26 cellular contexts compared by ENCODE assay signal in the genomic region with DNA sequence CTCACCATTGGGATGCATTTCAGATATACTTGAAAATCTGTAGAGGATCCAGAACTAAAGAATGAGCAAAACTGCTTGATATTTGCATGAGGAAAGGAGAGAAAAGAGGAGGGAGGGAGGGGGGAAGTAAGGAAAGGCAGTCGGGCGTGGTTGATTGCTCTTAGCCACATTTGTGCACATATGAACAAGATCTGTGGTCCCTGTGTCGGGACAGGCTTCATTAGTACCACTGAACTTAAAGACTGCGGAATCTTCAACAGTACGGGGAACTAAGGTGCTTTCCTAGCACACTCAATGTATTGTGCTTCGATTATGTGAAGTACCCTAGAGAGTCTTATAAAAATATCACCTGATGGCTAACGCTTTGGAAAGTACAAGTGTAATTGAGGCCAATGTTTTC. TPM values are rescaled to one million over a fixed set of nuclear protein-coding genes. Genes with fewer than 3 reads are reported as not detected.
A peak's percentile ranks its signal among the peaks of the same experiment; 100 is the strongest.
DNase-seq lines count a peak whose midpoint lies in the region; ATAC-seq and TF ChIP-seq lines count a peak whose summit lies in the region.
"Had no signal": no experiment of that assay in that cellular context is flagged by ENCODE, and none has a peak within 500 bp of the region (broad histone marks: within the 10 kb centered on the region; RNA-seq: fewer than 3 reads in every experiment).

No MANE protein-coding gene starts in this region.

- H3K4ac ChIP-seq in IMR-90 (ENCODE audit: low read depth, low read length), result 0 out of 2 replicates have a peak overlapping the region, but pooled peaks have one; percentile 26

- TF ChIP-seq CTCF in IMR-90 (conservative IDR thresholded peaks at IDR 0.05; ENCODE audit: low read depth, low read length), result no peak
- TF ChIP-seq CTCF in testis (IDR thresholded peaks at IDR 0.05), result no peak
- TF ChIP-seq CTCF in right lobe of liver (IDR thresholded peaks at IDR 0.05), result no peak

- no peak for TF ChIP-seq POLR2A in IMR-90 (IDR thresholded peaks at IDR 0.05; ENCODE audit: low read depth, low read length)
- no peak for TF ChIP-seq POLR2A in testis (IDR thresholded peaks at IDR 0.05)
- TF ChIP-seq POLR2A in right lobe of liver (IDR thresholded peaks at IDR 0.05), result no peak

- H3K4me1 Mint-ChIP-seq in stimulated activated naive B cell treated with anti-CD40 and anti-IgM and Interleukin-4, amounts not matched to agents 10 μg/mL and 1 μg/mL and 100 μg/mL, for 72 hours, result peaks cover 7 to 15% of the 10 kb centered on the region in 2 donors
- H3K4me1 Mint-ChIP-seq: CD8-positive, alpha-beta memory T cell had no signal

- H2AFZ ChIP-seq in IMR-90 (replicated peaks; ENCODE audit: low read length, poor library complexity), result no peak overlapping the region

- H4K5ac ChIP-seq in IMR-90 (ENCODE audit: low read depth, low read length), result no peak overlapping the region

- H3K9me3 Mint-ChIP-seq in stimulated activated naive B cell treated with anti-CD40 and anti-IgM and Interleukin-4, amounts not matched to agents 10 μg/mL and 1 μg/mL and 100 μg/mL, for 72 hours, result no peaks in the 10 kb centered on the region
- H3K9me3 Mint-ChIP-seq: CD8-positive, alpha-beta memory T cell had no signal

- ATAC-seq in IMR-90 (ENCODE audit: low read depth), result no peak
- ATAC-seq in stimulated activated naive B cell treated with anti-CD40 and anti-IgM and Interleukin-4, amounts not matched to agents 10 μg/mL and 1 μg/mL and 100 μg/mL, for 72 hours (replicated peaks), result peak; percentile 63 to 90
- no peak for ATAC-seq in HG03196 (IDR thresholded peaks at IDR 0.05; ENCODE audit: unreplicated experiment)
- ATAC-seq in right lobe of liver, result no peak
- ATAC-seq: HepG2, Panc1 had no signal

- H3K27me3 ChIP-seq in IMR-90 (ENCODE audit: control insufficient read depth, insufficient read depth, low read length) (no peaks in the 10 kb centered on the region; the same call in 1 of the 2 replicates), testis (no peaks in the 10 kb centered on the region), right lobe of liver (no peaks in the 10 kb centered on the region)

- no peak for TF ChIP-seq RAD21 in IMR-90 (IDR thresholded peaks at IDR 0.05; ENCODE audit: low read length)

- H3K14ac ChIP-seq in IMR-90 (replicated peaks; ENCODE audit: low read depth, low read length), result no peak overlapping the region

- DNase-seq in NCI-H2107 treated with DMSO at 0.1 percent for 48 hours (lab: John Stamatoyannopoulos, UW; ENCODE audit: unreplicated experiment) (peak; percentile 65), NCI-H2107 (lab: John Stamatoyannopoulos, UW) (no peak), IMR-90 (no peak), glomerular visceral epithelial cell (ENCODE audit: extremely low spot score) (peak; percentile 34), testis (no peak), right lobe of liver (no peak)
- DNase-seq in stimulated activated naive B cell treated with anti-CD40 and anti-IgM and Interleukin-4, amounts not matched to agents 10 μg/mL and 1 μg/mL and 100 μg/mL, for 72 hours, result no peak
- DNase-seq: ACHN; CD8-positive, alpha-beta memory T cell; KBM-7; MM.1S; NCI-H1048; NCI-H1417 treated with DMSO at 0.1 percent for 48 hours; NCI-H187 treated with DMSO at 0.1 percent for 48 hours; NCI-H2171; NCI-H345; NCI-H524; NCI-H774; NK-92 treated with Interleukin-12 subunit alpha and Interleukin-12 subunit beta, amount 100 ng/mL, for 24 hours had no signal

- no peak overlapping the region for H2BK15ac ChIP-seq in IMR-90 (ENCODE audit: low read depth, low read length)

- CTCF ChIA-PET in IMR-90 (lab: Yijun Ruan, JAX), result no interaction called here

- H4K91ac ChIP-seq in IMR-90 (ENCODE audit: insufficient read depth, low read depth, low read length), result no peak overlapping the region

- H3K4me2 ChIP-seq in IMR-90 (ENCODE audit: low read depth, low read length), result no peak overlapping the region

- H3K4me1 ChIP-seq in IMR-90 (ENCODE audit: control insufficient read depth, insufficient read depth, low read length) (no peaks in the 10 kb centered on the region), testis (no peaks in the 10 kb centered on the region), right lobe of liver (peaks cover 0 to 10% (median 3%) of the 10 kb centered on the region in 4 donors)

- dilution Hi-C loops in IMR-90 (cut with HindIII; ENCODE audit: low sequenced_read_pairs, unreplicated experiment), result no loop called here

- intact Hi-C loops in IMR-90 (cut with micrococcal nuclease) (no loop called here), testis (cut with DNase I; ENCODE audit: low total_unique reads) (no loop called here), right lobe of liver (cut with DNase I) (no loop called here)

- H3K27me3 Mint-ChIP-seq in stimulated activated naive B cell treated with anti-CD40 and anti-IgM and Interleukin-4, amounts not matched to agents 10 μg/mL and 1 μg/mL and 100 μg/mL, for 72 hours, result peaks cover 0 to under 1% of the 10 kb centered on the region in 2 donors

- no peak overlapping the region for H3K18ac ChIP-seq in IMR-90 (ENCODE audit: low read depth, low read length)

- no TSS peak for BruUV-seq in IMR-90 (replicated peaks; lab: Mats Ljungman, UMichigan)

- no peak overlapping the region for H3K27ac Mint-ChIP-seq in stimulated activated naive B cell treated with anti-CD40 and anti-IgM and Interleukin-4, amounts not matched to agents 10 μg/mL and 1 μg/mL and 100 μg/mL, for 72 hours
- H3K27ac Mint-ChIP-seq: CD8-positive, alpha-beta memory T cell had no signal

- POLR2A ChIA-PET in IMR-90 (lab: Charles Lee; ENCODE audit: unreplicated experiment), result no interaction called here

- H2AK9ac ChIP-seq in IMR-90 (replicated peaks; ENCODE audit: low read depth, low read length, poor library complexity), result no peak overlapping the region

- no peak overlapping the region for H2BK5ac ChIP-seq in IMR-90 (ENCODE audit: low read depth, low read length, poor library complexity, severe bottlenecking)

- no peaks in the 10 kb centered on the region for H3K9me1 ChIP-seq in IMR-90 (ENCODE audit: insufficient read depth, low read length)

- in situ Hi-C loops in IMR-90 (cut with MboI; ENCODE audit: low sequenced_read_pairs), result no loop called here

- no peaks in the 10 kb centered on the region for H3K36me3 ChIP-seq in IMR-90 (ENCODE audit: control insufficient read depth, insufficient read depth, low read length)
- H3K36me3 ChIP-seq in testis (ENCODE audit: low read depth, missing control alignments), result no peaks in the 10 kb centered on the region
- no peaks in the 10 kb centered on the region for H3K36me3 ChIP-seq in right lobe of liver
- H3K36me3 ChIP-seq: HAP-1 had no signal

- peak overlapping the region; percentile 30; the same call in 1 of the 2 replicates for H2BK120ac ChIP-seq in IMR-90 (ENCODE audit: low read depth, low read length)

- no peaks in the 10 kb centered on the region for H3K9me3 ChIP-seq in IMR-90 (ENCODE audit: control insufficient read depth, insufficient read depth, low read length)
- H3K9me3 ChIP-seq in testis, result no peaks in the 10 kb centered on the region
- H3K9me3 ChIP-seq in right lobe of liver, result no peaks in the 10 kb centered on the region
- H3K9me3 ChIP-seq: HAP-1 had no signal

- H3K4me3 ChIP-seq in IMR-90 (ENCODE audit: insufficient read depth, low read depth, low read length), result no peak overlapping the region
- H3K4me3 ChIP-seq in testis, result no peak overlapping the region
- H3K4me3 ChIP-seq in right lobe of liver, result no peak overlapping the region
- H3K4me3 ChIP-seq: HAP-1 had no signal

- no peaks in the 10 kb centered on the region for H3K79me1 ChIP-seq in IMR-90 (ENCODE audit: low read depth in 1 of 2, low read length in 2 of 2)

- 0 out of 2 replicates have a peak overlapping the region, but pooled peaks have one; percentile 18 for H2BK20ac ChIP-seq in IMR-90 (ENCODE audit: low read depth, low read length)

- no peaks in the 10 kb centered on the region for H3K36me3 Mint-ChIP-seq in stimulated activated naive B cell treated with anti-CD40 and anti-IgM and Interleukin-4, amounts not matched to agents 10 μg/mL and 1 μg/mL and 100 μg/mL, for 72 hours
- H3K36me3 Mint-ChIP-seq: CD8-positive, alpha-beta memory T cell had no signal

- 0 out of 2 replicates have a peak overlapping the region, but pooled peaks have one; percentile 8 for H2AK5ac ChIP-seq in IMR-90 (ENCODE audit: low read depth, low read length)

- no peak overlapping the region for H3K9ac ChIP-seq in IMR-90 (ENCODE audit: low read depth, low read length)

- no peak overlapping the region for H3K23ac ChIP-seq in IMR-90 (ENCODE audit: low read depth, low read length)

- H4K8ac ChIP-seq in IMR-90 (ENCODE audit: low read depth in 2 of 2, low read length in 2 of 2), result no peak overlapping the region

- H3K27ac ChIP-seq in IMR-90 (ENCODE audit: insufficient read depth, low read length), result no peak overlapping the region
- H3K27ac ChIP-seq in testis, result no peak overlapping the region
- H3K27ac ChIP-seq in right lobe of liver, result no peak overlapping the region
- H3K27ac ChIP-seq: 22Rv1, C4-2B, HL-60 had no signal

- WGBS in IMR-90 (ENCODE audit: extremely low coverage in 2 of 2, insufficient read length in 1 of 2), 2 experiments, result 60% methylated on average over 1 of the region's 7 CpGs; no CpG with 5 or more reads in 1 of the 2 experiments
- WGBS in testis, 2 donors, result 88 to 93% methylated on average over 7 of the region's 7 CpGs
- 86% methylated on average over 7 of the region's 7 CpGs for WGBS in right lobe of liver (ENCODE audit: insufficient coverage, low coverage, low lambda C conversion rate, missing lambda C conversion rate)

- H3K4me3 Mint-ChIP-seq in stimulated activated naive B cell treated with anti-CD40 and anti-IgM and Interleukin-4, amounts not matched to agents 10 μg/mL and 1 μg/mL and 100 μg/mL, for 72 hours, result no peak overlapping the region
- H3K4me3 Mint-ChIP-seq: CD8-positive, alpha-beta memory T cell had no signal

- H4K20me1 ChIP-seq in IMR-90 (ENCODE audit: insufficient read depth, low read length), result no peaks in the 10 kb centered on the region

- no peak overlapping the region for H3K56ac ChIP-seq in IMR-90 (ENCODE audit: extremely low read depth, insufficient read depth, low read length)

TF ChIP-seq in IMR-90, 13 proteins besides CTCF, POLR2A, EP300 and RAD21:
- TF ChIP-seq RCOR1 (IDR thresholded peaks at IDR 0.05; ENCODE audit: insufficient replicate concordance, low read length) (no peak), MXI1 (IDR thresholded peaks at IDR 0.05; ENCODE audit: borderline replicate concordance, low read depth, low read length) (no peak), MAZ (IDR thresholded peaks at IDR 0.05; ENCODE audit: borderline replicate concordance, low read depth, low read length) (no peak), FOS (IDR thresholded peaks at IDR 0.05; ENCODE audit: low read depth, low read length) (no peak)

RNA-seq across cellular contexts. Expression of gene ZBTB18, which starts 59.9 kb away (rescaled TPM):
- 14.7 and 16.0 TPM in 2 replicates for total RNA-seq in IMR-90 (2012; rRNA removed)
- polyA plus RNA-seq in IMR-90 (2012; rRNA removed), result 10.0 and 10.3 TPM in 2 replicates
- polyA plus RNA-seq in IMR-90 (2012; cell fraction: cytosol; rRNA removed), result 5.8 and 6.4 TPM in 2 replicates
- polyA plus RNA-seq in IMR-90 (2012; cell fraction: nucleus; rRNA removed; ENCODE audit: low replicate concordance), result 15.5 and 19.3 TPM in 2 replicates
- 10 to 100 TPM; 54.3 to 61.9 TPM for total RNA-seq in testis
- polyA plus RNA-seq in testis (ENCODE audit: insufficient read depth, low read depth, low replicate concordance), result 45.0 TPM
- 10 to 100 TPM in 3 of 6 experiments, 1 to 10 TPM in 3; 9.0 to 16.1 (median 10.0) TPM for total RNA-seq in right lobe of liver

Comparison
In these comparisons a context has a peak if more than half of its experiments do, and no peak if none do; other contexts are left out.
1. DNase-seq: peak in NCI-H2107 treated with DMSO at 0.1 percent for 48 hours (single experiment) and glomerular visceral epithelial cell (single experiment); none in NCI-H2107 (single experiment), IMR-90 (single experiment), stimulated activated naive B cell treated with anti-CD40 and anti-IgM and Interleukin-4, amounts not matched to agents 10 μg/mL and 1 μg/mL and 100 μg/mL, for 72 hours (single experiment), testis (single experiment) and right lobe of liver (0 of 3).
2. ATAC-seq: peak in stimulated activated naive B cell treated with anti-CD40 and anti-IgM and Interleukin-4, amounts not matched to agents 10 μg/mL and 1 μg/mL and 100 μg/mL, for 72 hours (2 of 2); none in IMR-90 (single experiment), HG03196 (single experiment) and right lobe of liver (0 of 4).